8 cellular contexts compared by ENCODE assay signal in genomic region chr4:123444298-123444731, GRCh38. TPM values are rescaled to one million over a fixed set of nuclear protein-coding genes. Genes with fewer than 3 reads are reported as not detected.
DNase-seq lines count a peak whose midpoint lies in the region; ATAC-seq and TF ChIP-seq lines count a peak whose summit lies in the region.

No MANE protein-coding gene starts in this region.

- BruUV-seq in OCI-LY7 (replicated peaks; lab: Mats Ljungman, UMichigan): no TSS peak

- H3K27me3 ChIP-seq in uterus: no peaks in the 10 kb centered on the region

- TF ChIP-seq CTCF in OCI-LY7 (conservative IDR thresholded peaks at IDR 0.05; ENCODE audit: low read length): no peak
- TF ChIP-seq CTCF in uterus (IDR thresholded peaks at IDR 0.05): no peak
- TF ChIP-seq CTCF in osteocyte (IDR thresholded peaks at IDR 0.05): no peak

- H3K4me1 ChIP-seq in OCI-LY7 (ENCODE audit: insufficient read depth, low read length, poor library complexity, severe bottlenecking) (peaks cover 78% of the 10 kb centered on the region), uterus (no peaks in the 10 kb centered on the region)

- no peaks in the 10 kb centered on the region for H3K36me3 Mint-ChIP-seq in central memory CD8-positive, alpha-beta T cell (ENCODE audit: insufficient read depth)
- H3K36me3 Mint-ChIP-seq in osteocyte (ENCODE audit: unreplicated experiment): no peaks in the 10 kb centered on the region

- no peaks in the 10 kb centered on the region for H3K79me2 ChIP-seq in OCI-LY7 (ENCODE audit: insufficient read depth, low read depth, low read length)

- peak overlapping the region; percentile 88; the same call in 1 of the 2 replicates for H2AFZ ChIP-seq in OCI-LY7 (ENCODE audit: low read length)

- H3K27ac ChIP-seq in OCI-LY7 (ENCODE audit: low read depth, low read length, poor library complexity, severe bottlenecking) (peak overlapping the region; percentile 97), uterus (peak overlapping the region; percentile 47 to 53)

- H3K4me2 ChIP-seq in OCI-LY7 (ENCODE audit: low read length): peak overlapping the region; percentile 96

- peak overlapping the region; percentile 40 for H3K4me3 Mint-ChIP-seq in central memory CD8-positive, alpha-beta T cell
- H3K4me3 Mint-ChIP-seq in osteocyte (ENCODE audit: unreplicated experiment): no peak overlapping the region

- H3K36me3 ChIP-seq in OCI-LY7 (ENCODE audit: insufficient read depth, low read length) (no peaks in the 10 kb centered on the region), uterus (no peaks in the 10 kb centered on the region)

- POLR2A ChIA-PET in OCI-LY7 (lab: Charles Lee): interaction anchor here (0.7 to 2.0 kb wide), 13 partner anchors 8 to 85 kb away, joined by 3 to 9 read pairs (median 4); no protein-coding TSS in a partner anchor

- no peak for TF ChIP-seq POLR2A in uterus (IDR thresholded peaks at IDR 0.05)

- no peak overlapping the region for H3K27ac Mint-ChIP-seq in central memory CD8-positive, alpha-beta T cell (ENCODE audit: low read depth)
- no peak overlapping the region for H3K27ac Mint-ChIP-seq in osteocyte (ENCODE audit: unreplicated experiment)

- no peaks in the 10 kb centered on the region for H3K27me3 Mint-ChIP-seq in central memory CD8-positive, alpha-beta T cell
- H3K27me3 Mint-ChIP-seq in osteocyte (ENCODE audit: unreplicated experiment): no peaks in the 10 kb centered on the region

- H3K9me3 ChIP-seq in OCI-LY7 (ENCODE audit: low read length) (peaks cover 5% of the 10 kb centered on the region; the same call in 1 of the 2 replicates), uterus (no peaks in the 10 kb centered on the region)

- no peaks in the 10 kb centered on the region for H3K9me2 ChIP-seq in OCI-LY7 (ENCODE audit: insufficient read depth, low read length)

- no peaks in the 10 kb centered on the region for H4K20me1 ChIP-seq in OCI-LY7 (ENCODE audit: insufficient read depth, low read length)

- CTCF ChIA-PET in OCI-LY7 (lab: Charles Lee; ENCODE audit: unreplicated experiment): interaction anchor here (1.2 kb wide), 1 partner anchor 24 kb away, joined by 4 read pairs; no protein-coding TSS in a partner anchor

- H3K4me3 ChIP-seq in OCI-LY7 (ENCODE audit: low read depth, low read length, poor library complexity, severe bottlenecking) (peak overlapping the region; percentile 61), uterus (no peak overlapping the region)

- peak; percentile 10 for DNase-seq in AG08395 (ENCODE audit: low spot score)
- peak; percentile 91 for DNase-seq in OCI-LY7 (ENCODE audit: low spot score)
- DNase-seq in central memory CD8-positive, alpha-beta T cell (ENCODE audit: low spot score in 2 of 2): no peak
- DNase-seq in medulla oblongata (ENCODE audit: extremely low spot score): peak; percentile 66
- DNase-seq in uterus: peak in 1 of 2 donors; percentile 31
- no peak for DNase-seq in osteocyte (ENCODE audit: extremely low spot score, unreplicated experiment)

- no peaks in the 10 kb centered on the region for H3K9me3 Mint-ChIP-seq in central memory CD8-positive, alpha-beta T cell
- H3K9me3 Mint-ChIP-seq in osteocyte (ENCODE audit: unreplicated experiment): no peaks in the 10 kb centered on the region

- intact Hi-C loops in OCI-LY7 (cut with micrococcal nuclease; ENCODE audit: unreplicated experiment) (loop anchor here (1.0 to 10.0 kb wide), 4 partner anchors 46 to 520 kb away; partner anchors contain the start of gene NUDT6), uterus (cut with DNase I; ENCODE audit: low total_unique reads) (no loop called here)

- peaks cover 4% of the 10 kb centered on the region for H3K4me1 Mint-ChIP-seq in central memory CD8-positive, alpha-beta T cell
- H3K4me1 Mint-ChIP-seq in osteocyte (ENCODE audit: unreplicated experiment): peaks cover 13% of the 10 kb centered on the region

- peak; percentile 86 for ATAC-seq in GM18868 (IDR thresholded peaks at IDR 0.05; ENCODE audit: unreplicated experiment)
- ATAC-seq in HG03060 (IDR thresholded peaks at IDR 0.05; ENCODE audit: low read depth, unreplicated experiment): peak; percentile 70
- peak; percentile 65 for ATAC-seq in central memory CD8-positive, alpha-beta T cell (replicated peaks; ENCODE audit: extremely low read depth, poor library complexity, severe bottlenecking)

RNA-seq across cellular contexts. Expression of gene SPRY1, which starts 47.7 kb away (rescaled TPM):
- total RNA-seq in OCI-LY7 (2014; rRNA removed; shearing (Covaris generic)): 0.79 and 1.5 TPM in 2 replicates
- total RNA-seq in OCI-LY7 (2022) (0.13 and 0.39 TPM in 2 replicates), uterus (100 to 1,000 TPM in 3 of 4 donors, 10 to 100 TPM in 1; 34.8 to 198 (median 170) TPM), osteocyte (51.0 and 51.7 TPM in 2 replicates)

Comparison
In these comparisons a context has a peak if more than half of its experiments do, and no peak if none do; other contexts are left out.
1. DNase-seq: peak in AG08395 (single experiment), OCI-LY7 (single experiment) and medulla oblongata (single experiment); none in central memory CD8-positive, alpha-beta T cell (0 of 2) and osteocyte (single experiment).
2. RNA of gene SPRY1, which starts 47.7 kb away (total RNA-seq): 34.8 to 198 TPM in uterus and 51.0 to 51.7 TPM in osteocyte; 0.13 to 1.5 TPM in OCI-LY7; every median in the first group is over 10 times any median in the second.
3. Peak in every context shown above with its lines, with median percentiles within 50 percentile points of each other: ATAC-seq.